17 cellular contexts compared by ENCODE assay signal in the genomic region with DNA sequence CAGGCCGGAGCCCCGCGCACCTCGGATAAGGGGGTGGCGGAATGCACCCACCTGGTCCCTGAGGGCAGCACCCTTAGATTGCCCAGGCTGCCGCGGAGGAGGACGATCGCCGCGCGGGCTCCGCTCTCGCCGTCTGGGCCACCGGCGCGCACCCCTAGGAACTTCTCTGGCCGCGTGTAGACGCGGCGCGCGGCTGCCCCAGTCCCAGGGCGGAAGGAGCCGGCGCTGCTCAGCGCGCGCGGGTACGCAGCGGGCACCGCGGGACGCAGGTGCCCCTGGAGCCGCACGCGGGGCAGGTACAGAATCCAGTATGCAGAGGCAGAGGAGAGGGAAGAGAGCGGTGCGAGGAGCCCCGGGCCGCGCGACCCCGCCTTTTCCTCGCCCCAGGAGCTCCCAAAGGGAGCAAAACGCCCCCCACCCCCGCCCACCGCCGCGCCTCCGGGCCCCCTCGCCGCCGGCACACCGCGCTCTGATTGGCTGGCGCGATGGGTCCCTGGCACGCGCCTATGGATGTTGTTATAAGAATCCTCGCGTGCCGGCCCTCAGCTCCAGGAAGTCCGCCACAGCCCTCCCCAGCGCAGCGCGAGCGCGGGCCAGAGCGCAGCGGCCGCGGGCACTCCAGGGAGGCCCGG. TPM values are rescaled to one million over a fixed set of nuclear protein-coding genes. Genes with fewer than 3 reads are reported as not detected.
A peak's percentile ranks its signal among the peaks of the same experiment; 100 is the strongest.
DNase-seq lines count a peak whose midpoint lies in the region; ATAC-seq and TF ChIP-seq lines count a peak whose summit lies in the region.
"Had no signal": no experiment of that assay in that cellular context is flagged by ENCODE, and none has a peak within 500 bp of the region (broad histone marks: within the 10 kb centered on the region; RNA-seq: fewer than 3 reads in every experiment).

A gene with protein sequence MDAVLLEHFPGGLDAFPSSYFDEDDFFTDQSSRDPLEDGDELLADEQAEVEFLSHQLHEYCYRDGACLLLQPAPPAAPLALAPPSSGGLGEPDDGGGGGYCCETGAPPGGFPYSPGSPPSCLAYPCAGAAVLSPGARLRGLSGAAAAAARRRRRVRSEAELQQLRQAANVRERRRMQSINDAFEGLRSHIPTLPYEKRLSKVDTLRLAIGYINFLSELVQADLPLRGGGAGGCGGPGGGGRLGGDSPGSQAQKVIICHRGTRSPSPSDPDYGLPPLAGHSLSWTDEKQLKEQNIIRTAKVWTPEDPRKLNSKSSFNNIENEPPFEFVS (plus strand): TSS at position 549 of the 632 bp plus-strand sequence. CDS start 219 bp downstream, outside the sequence.

- no peaks in the 10 kb centered on the region for H3K9me2 ChIP-seq in GM23248 (ENCODE audit: insufficient read depth)

- no peak for DNase-seq in activated naive CD8-positive, alpha-beta T cell treated with anti-CD3 and anti-CD28 coated beads, Interleukin-2, amount 10 ng/mL, durations not matched to agents 7 days and 5 days
- DNase-seq in activated naive CD8-positive, alpha-beta T cell treated with anti-CD3 and anti-CD28 coated beads, Interleukin-2, amount 50 U/mL, for 24 hours: no peak
- DNase-seq in WERI-Rb-1: no peak
- peak; percentile 9 for DNase-seq in lung (ENCODE audit: low spot score)
- DNase-seq in stomach: no peak
- DNase-seq in posterior vena cava (ENCODE audit: low spot score): no peak
- DNase-seq in GDM1 (lab: John Stamatoyannopoulos, UW): no peak
- no peak for DNase-seq in GM23248
- DNase-seq: amygdala, Caco-2, colonic mucosa, GOT3, heart left ventricle, T1000 had no signal

- no peak for ATAC-seq in activated naive CD8-positive, alpha-beta T cell treated with anti-CD3 and anti-CD28 coated beads, Interleukin-2, amount 10 ng/mL, durations not matched to agents 7 days and 5 days (ENCODE audit: low read depth)
- no peak for ATAC-seq in activated naive CD8-positive, alpha-beta T cell treated with anti-CD3 and anti-CD28 coated beads, Interleukin-2, amount 50 U/mL, for 24 hours
- ATAC-seq in lung (ENCODE audit: insufficient read depth, low FRiP score): no peak
- ATAC-seq: left lung; natural killer cell treated with Interleukin-12 subunit alpha and Interleukin-12 subunit beta and Interleukin-15 and Interleukin-18, amount 100 ng/mL, for 72 hours had no signal

- H3K9me3 ChIP-seq in WERI-Rb-1 (ENCODE audit: severe bottlenecking) (no peaks in the 10 kb centered on the region), lung (ENCODE audit: control insufficient read depth in 2 of 2, insufficient read depth in 1 of 2, low read length in 1 of 2) (peaks cover 0 to 7% of the 10 kb centered on the region in 2 donors), stomach (peaks cover 0 to 8% (median 0%) of the 10 kb centered on the region in 4 donors), GM23248 (ENCODE audit: low read depth) (no peaks in the 10 kb centered on the region)
- H3K9me3 ChIP-seq: colonic mucosa, heart left ventricle, left lung had no signal

- no peak for TF ChIP-seq EP300 in stomach (IDR thresholded peaks at IDR 0.05)

- H3K79me2 ChIP-seq in GM23248 (ENCODE audit: insufficient read depth): no peaks in the 10 kb centered on the region

- TF ChIP-seq CTCF in WERI-Rb-1 (IDR thresholded peaks at IDR 0.05; ENCODE audit: low read depth, low read length): no peak
- TF ChIP-seq CTCF in lung (IDR thresholded peaks at IDR 0.05; ENCODE audit: control extremely low read depth, extremely low read depth): no peak
- no peak for TF ChIP-seq CTCF in stomach (IDR thresholded peaks at IDR 0.05)

- H3K4me1 ChIP-seq in lung (ENCODE audit: control insufficient read depth in 2 of 2, insufficient read depth in 2 of 2, low read length in 2 of 2): peaks cover 0 to 15% of the 10 kb centered on the region in 2 donors
- H3K4me1 ChIP-seq in stomach: peaks cover 11 to 34% (median 20%) of the 10 kb centered on the region in 4 donors
- H3K4me1 ChIP-seq in GM23248 (ENCODE audit: insufficient read depth): no peaks in the 10 kb centered on the region
- H3K4me1 ChIP-seq: colonic mucosa had no signal

- no peaks in the 10 kb centered on the region for H3K9me3 Mint-ChIP-seq in activated naive CD8-positive, alpha-beta T cell treated with anti-CD3 and anti-CD28 coated beads, Interleukin-2, amount 10 ng/mL, durations not matched to agents 7 days and 5 days
- no peaks in the 10 kb centered on the region for H3K9me3 Mint-ChIP-seq in activated naive CD8-positive, alpha-beta T cell treated with anti-CD3 and anti-CD28 coated beads, Interleukin-2, amount 50 U/mL, for 24 hours
- H3K9me3 Mint-ChIP-seq: natural killer cell treated with Interleukin-12 subunit alpha and Interleukin-12 subunit beta and Interleukin-15 and Interleukin-18, amount 100 ng/mL, for 72 hours; stimulated activated naive CD8-positive, alpha-beta T cell treated with anti-CD3 and anti-CD28 coated beads, Interleukin-15, Interleukin-2, amounts not matched to agents 100 ng/mL and 50 ng/mL, for 24 hours had no signal

- POLR2A ChIA-PET in activated naive CD8-positive, alpha-beta T cell treated with anti-CD3 and anti-CD28 coated beads, Interleukin-2, amount 10 ng/mL, durations not matched to agents 7 days and 5 days (lab: Charles Lee): no interaction called here

- intact Hi-C loops in stomach (cut with DNase I; ENCODE audit: low total_unique reads): no loop called here
- intact Hi-C loops in posterior vena cava (cut with DNase I): no loop called here

- H3K4me3 ChIP-seq in WERI-Rb-1 (ENCODE audit: low read depth, low read length) (peak within 1 kb of the TSS; percentile 32), lung (no peak within 1 kb of the TSS), stomach (peak within 1 kb of the TSS; percentile 3 to 23 (median 18)), GM23248 (no peak within 1 kb of the TSS)
- H3K4me3 ChIP-seq: colonic mucosa, left lung had no signal

- H3K36me3 ChIP-seq in WERI-Rb-1 (no peaks in the 10 kb centered on the region), lung (ENCODE audit: control insufficient read depth in 2 of 2, insufficient read depth in 2 of 2, low read length in 2 of 2) (no peaks in the 10 kb centered on the region), stomach (no peaks in the 10 kb centered on the region), GM23248 (ENCODE audit: low read depth) (no peaks in the 10 kb centered on the region)
- H3K36me3 ChIP-seq: colonic mucosa, heart left ventricle, left lung had no signal

- peaks cover 4% of the 10 kb centered on the region for H3K4me1 Mint-ChIP-seq in activated naive CD8-positive, alpha-beta T cell treated with anti-CD3 and anti-CD28 coated beads, Interleukin-2, amount 10 ng/mL, durations not matched to agents 7 days and 5 days
- peaks cover 2% of the 10 kb centered on the region for H3K4me1 Mint-ChIP-seq in activated naive CD8-positive, alpha-beta T cell treated with anti-CD3 and anti-CD28 coated beads, Interleukin-2, amount 50 U/mL, for 24 hours

- H2AFZ ChIP-seq in GM23248: no peak within 1 kb of the TSS

- no peak within 1 kb of the TSS for H3K4me2 ChIP-seq in GM23248 (ENCODE audit: unreplicated experiment)

- no peak within 1 kb of the TSS for H3K27ac ChIP-seq in WERI-Rb-1
- no peak within 1 kb of the TSS for H3K27ac ChIP-seq in lung (ENCODE audit: low read depth in 1 of 2, low read length in 1 of 2)
- H3K27ac ChIP-seq in stomach: no peak within 1 kb of the TSS
- H3K27ac ChIP-seq in GM23248: no peak within 1 kb of the TSS
- H3K27ac ChIP-seq: colonic mucosa, heart left ventricle, left lung had no signal

- no peak within 1 kb of the TSS for H3K4me3 Mint-ChIP-seq in activated naive CD8-positive, alpha-beta T cell treated with anti-CD3 and anti-CD28 coated beads, Interleukin-2, amount 10 ng/mL, durations not matched to agents 7 days and 5 days
- H3K4me3 Mint-ChIP-seq in activated naive CD8-positive, alpha-beta T cell treated with anti-CD3 and anti-CD28 coated beads, Interleukin-2, amount 50 U/mL, for 24 hours: no peak within 1 kb of the TSS
- H3K4me3 Mint-ChIP-seq: natural killer cell treated with Interleukin-12 subunit alpha and Interleukin-12 subunit beta and Interleukin-15 and Interleukin-18, amount 100 ng/mL, for 72 hours had no signal

- H3K27ac Mint-ChIP-seq in activated naive CD8-positive, alpha-beta T cell treated with anti-CD3 and anti-CD28 coated beads, Interleukin-2, amount 10 ng/mL, durations not matched to agents 7 days and 5 days: peak within 1 kb of the TSS; percentile 9
- no peak within 1 kb of the TSS for H3K27ac Mint-ChIP-seq in activated naive CD8-positive, alpha-beta T cell treated with anti-CD3 and anti-CD28 coated beads, Interleukin-2, amount 50 U/mL, for 24 hours
- H3K27ac Mint-ChIP-seq: natural killer cell treated with Interleukin-12 subunit alpha and Interleukin-12 subunit beta and Interleukin-15 and Interleukin-18, amount 100 ng/mL, for 72 hours had no signal

- no peaks in the 10 kb centered on the region; the same call in 1 of the 2 replicates for H4K20me1 ChIP-seq in GM23248 (ENCODE audit: insufficient read depth)

- no peak within 1 kb of the TSS for H3K9ac ChIP-seq in GM23248

- TF ChIP-seq POLR2A in stomach (IDR thresholded peaks at IDR 0.05): no peak

- in situ Hi-C loops in GM23248 (cut with MboI): no loop called here

- WGBS in lung, 2 donors: 2% methylated on average over 69 to 77 of the region's 77 CpGs
- 2 to 6% (median 3%) methylated on average over 16 to 77 of the region's 77 CpGs for WGBS in stomach, 5 donors
- WGBS in GM23248 (ENCODE audit: low coverage in 1 of 2, low lambda C conversion rate in 2 of 2, missing lambda C conversion rate in 2 of 2), 2 experiments: 5 to 11% methylated on average over 46 to 51 of the region's 77 CpGs

- H3K27me3 ChIP-seq in WERI-Rb-1 (ENCODE audit: insufficient read depth, low read depth, severe bottlenecking): peaks cover 45% of the 10 kb centered on the region
- H3K27me3 ChIP-seq in lung (ENCODE audit: control insufficient read depth, insufficient read depth): peaks cover 22% of the 10 kb centered on the region
- peaks cover 25 to 100% (median 71%) of the 10 kb centered on the region in 3 donors for H3K27me3 ChIP-seq in stomach
- H3K27me3 ChIP-seq in GM23248 (replicated peaks; ENCODE audit: insufficient read depth): peaks cover 46% of the 10 kb centered on the region

- H3K27me3 Mint-ChIP-seq in activated naive CD8-positive, alpha-beta T cell treated with anti-CD3 and anti-CD28 coated beads, Interleukin-2, amount 10 ng/mL, durations not matched to agents 7 days and 5 days: peaks cover 77% of the 10 kb centered on the region
- H3K27me3 Mint-ChIP-seq in activated naive CD8-positive, alpha-beta T cell treated with anti-CD3 and anti-CD28 coated beads, Interleukin-2, amount 50 U/mL, for 24 hours: peaks cover 68% of the 10 kb centered on the region

- H3F3A ChIP-seq in GM23248 (ENCODE audit: insufficient read depth): no peaks in the 10 kb centered on the region

- peaks cover 3% of the 10 kb centered on the region for H3K36me3 Mint-ChIP-seq in activated naive CD8-positive, alpha-beta T cell treated with anti-CD3 and anti-CD28 coated beads, Interleukin-2, amount 10 ng/mL, durations not matched to agents 7 days and 5 days
- no peaks in the 10 kb centered on the region for H3K36me3 Mint-ChIP-seq in activated naive CD8-positive, alpha-beta T cell treated with anti-CD3 and anti-CD28 coated beads, Interleukin-2, amount 50 U/mL, for 24 hours (ENCODE audit: low read depth)
- H3K36me3 Mint-ChIP-seq: natural killer cell treated with Interleukin-12 subunit alpha and Interleukin-12 subunit beta and Interleukin-15 and Interleukin-18, amount 100 ng/mL, for 72 hours had no signal

RNA-seq across cellular contexts. Expression of the gene that starts here (rescaled TPM):
- not detected for total RNA-seq in activated naive CD8-positive, alpha-beta T cell treated with anti-CD3 and anti-CD28 coated beads, Interleukin-2, amount 10 ng/mL, durations not matched to agents 7 days and 5 days
- not detected for total RNA-seq in lung
- polyA plus RNA-seq in lung: not detected
- 1 to 10 TPM in 1 of 5 donors, under 1 TPM in 1, not detected in 3; 0.55 to 1.3 TPM for total RNA-seq in stomach
- 1 to 10 TPM in 1 of 3 donors, under 1 TPM in 1, not detected in 1; 0.35 to 3.4 TPM for polyA plus RNA-seq in stomach
- not detected for total RNA-seq in posterior vena cava
- not detected in 2 replicates for total RNA-seq in GM23248 (2014; rRNA removed; shearing (Covaris generic))
- polyA plus RNA-seq in GM23248 (2016; fragmentation: Nextera tagmentation; extraction: Ambion mirVana): not detected in 2 replicates
- total RNA-seq: Caco-2; colonic mucosa; heart left ventricle; left lung; natural killer cell treated with Interleukin-12 subunit alpha and Interleukin-12 subunit beta and Interleukin-15 and Interleukin-18, amount 100 ng/mL, for 72 hours had no signal
- polyA plus RNA-seq: heart left ventricle had no signal

Comparison
In these comparisons a context has a peak if more than half of its experiments do, and no peak if none do; other contexts are left out.
1. Peak in DNase-seq in lung; RNA of the gene not detected or under 1 TPM.
2. H3K4me3 ChIP-seq: peak in WERI-Rb-1 (single experiment) and stomach (4 of 4); none in lung (single experiment) and GM23248 (single experiment).